In the genomic region with DNA sequence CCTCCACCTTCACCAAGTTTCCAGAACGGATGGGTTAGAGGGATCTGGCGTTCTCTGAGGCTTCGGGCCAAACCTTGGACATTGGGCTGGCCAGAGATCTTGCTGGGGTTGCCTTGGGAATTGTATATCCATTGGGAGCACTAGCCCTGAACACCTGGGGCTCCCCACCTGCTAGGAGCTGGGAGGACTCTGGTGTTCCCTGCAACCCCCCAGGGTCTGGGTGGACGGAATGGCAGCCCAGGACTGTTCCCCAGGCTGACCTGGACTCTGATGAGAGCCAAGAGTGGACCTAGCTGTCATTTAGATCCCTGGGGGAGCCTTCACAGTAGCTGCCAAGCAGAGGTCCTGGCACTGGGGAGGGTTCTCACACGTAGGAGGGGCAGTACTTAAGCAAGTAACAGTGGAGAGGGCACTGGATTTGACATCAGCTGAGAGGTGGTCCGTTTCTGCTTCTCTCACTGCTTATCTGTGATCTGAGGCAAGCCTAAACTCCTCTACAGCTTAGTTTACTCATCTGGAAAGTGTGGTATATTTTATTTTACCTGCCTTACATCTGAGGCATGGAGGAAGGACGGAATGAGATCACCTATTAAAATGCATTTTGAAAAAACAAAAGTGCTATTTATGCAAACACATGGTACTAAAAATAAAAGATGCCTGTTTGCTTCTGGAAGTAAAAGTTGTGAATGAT, we compare ENCODE assay signal across 26 cellular contexts. TPM values are rescaled to one million over a fixed set of nuclear protein-coding genes. Genes with fewer than 3 reads are reported as not detected.
A peak's percentile ranks its signal among the peaks of the same experiment; 100 is the strongest.
DNase-seq lines count a peak whose midpoint lies in the region; ATAC-seq and TF ChIP-seq lines count a peak whose summit lies in the region.
"Had no signal": no experiment of that assay in that cellular context is flagged by ENCODE, and none has a peak within 500 bp of the region (broad histone marks: within the 10 kb centered on the region; RNA-seq: fewer than 3 reads in every experiment).

No MANE protein-coding gene starts in this region.

- no peak for DNase-seq in stimulated activated naive CD8-positive, alpha-beta T cell treated with anti-CD3 and anti-CD28 coated beads, Interleukin-15, Interleukin-2, amounts not matched to agents 100 U/mL and 50 U/mL, for 24 hours
- DNase-seq in T-helper 17 cell = no peak
- no peak for DNase-seq in memory B cell (ENCODE audit: low spot score in 2 of 2)
- DNase-seq in stimulated activated naive CD8-positive, alpha-beta T cell treated with anti-CD3 and anti-CD28 coated beads, Interleukin-15, amount 100 ng/mL, for 72 hours = no peak
- DNase-seq in activated CD8-positive, alpha-beta memory T cell treated with anti-CD3 and anti-CD28 coated beads, Interleukin-2, amount 50 U/mL, for 48 hours = no peak
- DNase-seq in gastrocnemius medialis = no peak
- no peak for DNase-seq in head of caudate nucleus
- DNase-seq: activated CD4-positive, alpha-beta T cell treated with anti-CD3 and anti-CD28 coated beads, Interleukin-2, amount 10 ng/mL, durations not matched to agents 7 days and 5 days; central memory CD4-positive, alpha-beta T cell; NCI-H1092; NCI-H1694 treated with DMSO at 0.1 percent for 48 hours; NCI-H510A; OCI-M1; SK-N-SH; stimulated activated CD4-positive, alpha-beta T cell treated with anti-CD3 and anti-CD28 coated beads, Interleukin-12 subunit alpha, Interleukin-12 subunit beta, amount 100 ng/mL, for 4 hours; stimulated activated CD4-positive, alpha-beta T cell treated with anti-CD3 and anti-CD28 coated beads, Interleukin-4, amount 100 ng/mL, for 1 hour; uterus had no signal

- no peak for ATAC-seq in stimulated activated naive CD8-positive, alpha-beta T cell treated with anti-CD3 and anti-CD28 coated beads, Interleukin-15, Interleukin-2, amounts not matched to agents 100 U/mL and 50 U/mL, for 24 hours
- ATAC-seq in T-helper 17 cell = no peak
- ATAC-seq in memory B cell (ENCODE audit: low read depth) = peak; percentile 10
- no peak for ATAC-seq in stimulated activated naive CD8-positive, alpha-beta T cell treated with anti-CD3 and anti-CD28 coated beads, Interleukin-15, amount 100 ng/mL, for 72 hours
- ATAC-seq in gastrocnemius medialis = no peak
- ATAC-seq: GM23338, sciatic nerve had no signal

- intact Hi-C loops in gastrocnemius medialis (cut with DNase I; ENCODE audit: low total_unique reads) = no loop called here
- intact Hi-C loops in head of caudate nucleus (cut with DNase I) = no loop called here

- H3K36me3 ChIP-seq in gastrocnemius medialis = no peaks in the 10 kb centered on the region
- H3K36me3 ChIP-seq: thoracic aorta, uterus had no signal

- no peaks in the 10 kb centered on the region for H3K27me3 ChIP-seq in gastrocnemius medialis
- H3K27me3 ChIP-seq: uterus had no signal

- no peak overlapping the region for H3K4me3 Mint-ChIP-seq in stimulated activated naive CD8-positive, alpha-beta T cell treated with anti-CD3 and anti-CD28 coated beads, Interleukin-15, Interleukin-2, amounts not matched to agents 100 ng/mL and 50 ng/mL, for 24 hours
- H3K4me3 Mint-ChIP-seq in T-helper 17 cell = peak overlapping the region; percentile 19
- H3K4me3 Mint-ChIP-seq in memory B cell = peak overlapping the region; percentile 61
- H3K4me3 Mint-ChIP-seq in stimulated activated naive CD8-positive, alpha-beta T cell treated with anti-CD3 and anti-CD28 coated beads, Interleukin-15, amount 100 ng/mL, for 72 hours = no peak overlapping the region
- H3K4me3 Mint-ChIP-seq: activated CD4-positive, alpha-beta T cell treated with anti-CD3 and anti-CD28 coated beads, Interleukin-2, amount 10 ng/mL, durations not matched to agents 7 days and 5 days; GM23338; neural crest cell; T-helper 2 cell treated with Interferon-gamma antibody and Interleukin-4, amounts not matched to agents 5 μg/mL and 100 μg/mL, for 36 hours had no signal

- H3K4me1 ChIP-seq in gastrocnemius medialis = peaks cover 72 to 75% of the 10 kb centered on the region in 2 donors

- in situ Hi-C loops in gastrocnemius medialis (cut with MboI; ENCODE audit: low sequenced_read_pairs in 4 of 4) = no loop called here

- no peak overlapping the region for H3K27ac ChIP-seq in gastrocnemius medialis
- H3K27ac ChIP-seq: thoracic aorta, uterus, VCaP had no signal

- no peak for TF ChIP-seq CTCF in gastrocnemius medialis (IDR thresholded peaks at IDR 0.05 in 4 of 5, conservative IDR thresholded peaks at IDR 0.05 in 1 of 5)

- H3K9me3 ChIP-seq in T-helper 17 cell (ENCODE audit: control insufficient read depth, low read length, poor library complexity, severe bottlenecking) (no peaks in the 10 kb centered on the region), gastrocnemius medialis (no peaks in the 10 kb centered on the region)
- H3K9me3 ChIP-seq: SK-N-SH, thoracic aorta, uterus had no signal

- H3K4me1 Mint-ChIP-seq in stimulated activated naive CD8-positive, alpha-beta T cell treated with anti-CD3 and anti-CD28 coated beads, Interleukin-15, Interleukin-2, amounts not matched to agents 100 ng/mL and 50 ng/mL, for 24 hours (ENCODE audit: low read depth) = peaks cover 59% of the 10 kb centered on the region
- H3K4me1 Mint-ChIP-seq in T-helper 17 cell = peaks cover 57% of the 10 kb centered on the region
- H3K4me1 Mint-ChIP-seq in memory B cell = peaks cover 49% of the 10 kb centered on the region
- peaks cover 74% of the 10 kb centered on the region for H3K4me1 Mint-ChIP-seq in stimulated activated naive CD8-positive, alpha-beta T cell treated with anti-CD3 and anti-CD28 coated beads, Interleukin-15, amount 100 ng/mL, for 72 hours

- H3K9me3 Mint-ChIP-seq in stimulated activated naive CD8-positive, alpha-beta T cell treated with anti-CD3 and anti-CD28 coated beads, Interleukin-15, Interleukin-2, amounts not matched to agents 100 ng/mL and 50 ng/mL, for 24 hours = no peaks in the 10 kb centered on the region
- no peaks in the 10 kb centered on the region for H3K9me3 Mint-ChIP-seq in memory B cell
- H3K9me3 Mint-ChIP-seq in stimulated activated naive CD8-positive, alpha-beta T cell treated with anti-CD3 and anti-CD28 coated beads, Interleukin-15, amount 100 ng/mL, for 72 hours = no peaks in the 10 kb centered on the region
- H3K9me3 Mint-ChIP-seq: activated CD4-positive, alpha-beta T cell treated with anti-CD3 and anti-CD28 coated beads, Interleukin-2, amount 10 ng/mL, durations not matched to agents 7 days and 5 days; neural crest cell; T-helper 2 cell treated with Interferon-gamma antibody and Interleukin-4, amounts not matched to agents 5 μg/mL and 100 μg/mL, for 36 hours had no signal

- H3K27me3 Mint-ChIP-seq in stimulated activated naive CD8-positive, alpha-beta T cell treated with anti-CD3 and anti-CD28 coated beads, Interleukin-15, Interleukin-2, amounts not matched to agents 100 ng/mL and 50 ng/mL, for 24 hours = no peaks in the 10 kb centered on the region
- no peaks in the 10 kb centered on the region for H3K27me3 Mint-ChIP-seq in T-helper 17 cell
- no peaks in the 10 kb centered on the region for H3K27me3 Mint-ChIP-seq in memory B cell
- no peaks in the 10 kb centered on the region for H3K27me3 Mint-ChIP-seq in stimulated activated naive CD8-positive, alpha-beta T cell treated with anti-CD3 and anti-CD28 coated beads, Interleukin-15, amount 100 ng/mL, for 72 hours
- H3K27me3 Mint-ChIP-seq: activated CD4-positive, alpha-beta T cell treated with anti-CD3 and anti-CD28 coated beads, Interleukin-2, amount 10 ng/mL, durations not matched to agents 7 days and 5 days had no signal

- no peak for TF ChIP-seq POLR2A in gastrocnemius medialis (IDR thresholded peaks at IDR 0.05)

- H3K27ac Mint-ChIP-seq in stimulated activated naive CD8-positive, alpha-beta T cell treated with anti-CD3 and anti-CD28 coated beads, Interleukin-15, Interleukin-2, amounts not matched to agents 100 ng/mL and 50 ng/mL, for 24 hours = peak overlapping the region; percentile 45
- H3K27ac Mint-ChIP-seq in T-helper 17 cell (peak overlapping the region; percentile 88), memory B cell (peak overlapping the region; percentile 91)
- H3K27ac Mint-ChIP-seq in stimulated activated naive CD8-positive, alpha-beta T cell treated with anti-CD3 and anti-CD28 coated beads, Interleukin-15, amount 100 ng/mL, for 72 hours = peak overlapping the region; percentile 19 to 24
- H3K27ac Mint-ChIP-seq: activated CD4-positive, alpha-beta T cell treated with anti-CD3 and anti-CD28 coated beads, Interleukin-2, amount 10 ng/mL, durations not matched to agents 7 days and 5 days; GM23338; progenitor cell of endocrine pancreas; T-helper 2 cell treated with Interferon-gamma antibody and Interleukin-4, amounts not matched to agents 5 μg/mL and 100 μg/mL, for 36 hours had no signal

- H3K36me3 Mint-ChIP-seq in stimulated activated naive CD8-positive, alpha-beta T cell treated with anti-CD3 and anti-CD28 coated beads, Interleukin-15, Interleukin-2, amounts not matched to agents 100 ng/mL and 50 ng/mL, for 24 hours (ENCODE audit: low read depth) = no peaks in the 10 kb centered on the region
- no peaks in the 10 kb centered on the region for H3K36me3 Mint-ChIP-seq in T-helper 17 cell (ENCODE audit: low read depth)
- no peaks in the 10 kb centered on the region for H3K36me3 Mint-ChIP-seq in memory B cell
- H3K36me3 Mint-ChIP-seq: CD14-positive monocyte had no signal

- no peak overlapping the region for H3K4me3 ChIP-seq in gastrocnemius medialis
- H3K4me3 ChIP-seq: GM23338, thoracic aorta, uterus had no signal

RNA-seq across cellular contexts. Expression of a gene that starts 11.7 kb away (rescaled TPM):
- total RNA-seq in T-helper 17 cell (100 to 1,000 TPM; 119 to 197 TPM), gastrocnemius medialis (10 to 100 TPM in 3 of 4 donors, 1 to 10 TPM in 1; 4.5 to 44.2 (median 16.4) TPM)

RNA-seq across cellular contexts. Expression of a gene that starts 30.2 kb away (rescaled TPM):
- total RNA-seq in T-helper 17 cell (10 to 100 TPM; 47.5 to 54.9 TPM), gastrocnemius medialis (10 to 100 TPM; 16.6 to 30.0 (median 21.8) TPM)

Comparison
In these comparisons a context has a peak if more than half of its experiments do, and no peak if none do; other contexts are left out.
1. H3K27ac Mint-ChIP-seq: peak in every context shown above with its lines; median percentile 91 in memory B cell; 88 in T-helper 17 cell; 45 in stimulated activated naive CD8-positive, alpha-beta T cell treated with anti-CD3 and anti-CD28 coated beads, Interleukin-15, Interleukin-2, amounts not matched to agents 100 ng/mL and 50 ng/mL, for 24 hours; 22 in stimulated activated naive CD8-positive, alpha-beta T cell treated with anti-CD3 and anti-CD28 coated beads, Interleukin-15, amount 100 ng/mL, for 72 hours.
2. H3K4me3 Mint-ChIP-seq: peak in T-helper 17 cell (single experiment) and memory B cell (single experiment); none in stimulated activated naive CD8-positive, alpha-beta T cell treated with anti-CD3 and anti-CD28 coated beads, Interleukin-15, Interleukin-2, amounts not matched to agents 100 ng/mL and 50 ng/mL, for 24 hours (single experiment) and stimulated activated naive CD8-positive, alpha-beta T cell treated with anti-CD3 and anti-CD28 coated beads, Interleukin-15, amount 100 ng/mL, for 72 hours (0 of 2).